Comparison of ENCODE assay signal across 16 cellular contexts in genomic region chr14:45065951-45066350, GRCh38.
"Had no signal": no experiment of that assay in that cellular context is flagged by ENCODE, and none has a peak within 500 bp of the region (broad histone marks: within the 10 kb centered on the region; RNA-seq: fewer than 3 reads in every experiment).

No MANE protein-coding gene starts in this region.

- H3K36me3 ChIP-seq: ovary, WERI-Rb-1 had no signal

- H2AFZ ChIP-seq: neural progenitor cell had no signal

- ATAC-seq: activated CD8-positive, alpha-beta memory T cell treated with anti-CD3 and anti-CD28 coated beads, Interleukin-2, amount 10 ng/mL, durations not matched to agents 7 days and 5 days; left lung; stimulated activated naive CD8-positive, alpha-beta T cell treated with anti-CD3 and anti-CD28 coated beads, Interleukin-15, Interleukin-2, amounts not matched to agents 100 U/mL and 50 U/mL, for 24 hours; T-helper 17 cell had no signal

- H3K4me2 ChIP-seq: neural progenitor cell had no signal

- H3K27me3 Mint-ChIP-seq: activated CD4-positive, alpha-beta memory T cell treated with anti-CD3 and anti-CD28 coated beads for 36 hours; activated CD8-positive, alpha-beta memory T cell treated with anti-CD3 and anti-CD28 coated beads, Interleukin-2, amount 10 ng/mL, durations not matched to agents 7 days and 5 days; activated naive CD4-positive, alpha-beta T cell treated with anti-CD3 and anti-CD28 coated beads, Interleukin-2, amount 10 ng/mL, durations not matched to agents 7 days and 5 days; T-helper 17 cell; type B pancreatic cell had no signal

- H3K27me3 ChIP-seq: ascending aorta, left lung, neural progenitor cell, ovary had no signal

- H3K4me3 Mint-ChIP-seq: activated CD4-positive, alpha-beta memory T cell treated with anti-CD3 and anti-CD28 coated beads for 36 hours; activated CD8-positive, alpha-beta memory T cell treated with anti-CD3 and anti-CD28 coated beads, Interleukin-2, amount 10 ng/mL, durations not matched to agents 7 days and 5 days; activated naive CD4-positive, alpha-beta T cell treated with anti-CD3 and anti-CD28 coated beads, Interleukin-2, amount 10 ng/mL, durations not matched to agents 7 days and 5 days; endodermal cell; neural progenitor cell; T-helper 17 cell; type B pancreatic cell had no signal

- H3K27ac ChIP-seq: ascending aorta, left lung, neural progenitor cell, ovary, WERI-Rb-1 had no signal

- DNase-seq: activated CD4-positive, alpha-beta memory T cell treated with anti-CD3 and anti-CD28 coated beads for 36 hours; activated CD8-positive, alpha-beta memory T cell treated with anti-CD3 and anti-CD28 coated beads, Interleukin-2, amount 10 ng/mL, durations not matched to agents 7 days and 5 days; activated naive CD4-positive, alpha-beta T cell treated with anti-CD3 and anti-CD28 coated beads, Interleukin-2, amount 10 ng/mL, durations not matched to agents 7 days and 5 days; activated T-cell treated with anti-CD3 and anti-CD28 coated beads, Interleukin-2, amount 50 U/mL, for 1 hour; endodermal cell; hippocampal formation; kidney; left lung; mesendoderm; ovary; stimulated activated naive CD8-positive, alpha-beta T cell treated with anti-CD3 and anti-CD28 coated beads, Interleukin-15, Interleukin-2, amounts not matched to agents 100 U/mL and 50 U/mL, for 24 hours; T-helper 17 cell; WERI-Rb-1 had no signal

- H3K9me3 Mint-ChIP-seq: activated CD4-positive, alpha-beta memory T cell treated with anti-CD3 and anti-CD28 coated beads for 36 hours; activated naive CD4-positive, alpha-beta T cell treated with anti-CD3 and anti-CD28 coated beads, Interleukin-2, amount 10 ng/mL, durations not matched to agents 7 days and 5 days; neural progenitor cell; type B pancreatic cell had no signal

- H3K4me1 ChIP-seq: ascending aorta, left lung, neural progenitor cell had no signal

- H3K4me1 Mint-ChIP-seq: activated naive CD4-positive, alpha-beta T cell treated with anti-CD3 and anti-CD28 coated beads, Interleukin-2, amount 10 ng/mL, durations not matched to agents 7 days and 5 days; neural progenitor cell had no signal

- H3K9me3 ChIP-seq: ascending aorta, left lung, ovary had no signal

- H3K9ac ChIP-seq: neural progenitor cell had no signal

- H3K27ac Mint-ChIP-seq: activated CD4-positive, alpha-beta memory T cell treated with anti-CD3 and anti-CD28 coated beads for 36 hours; activated CD8-positive, alpha-beta memory T cell treated with anti-CD3 and anti-CD28 coated beads, Interleukin-2, amount 10 ng/mL, durations not matched to agents 7 days and 5 days; activated naive CD4-positive, alpha-beta T cell treated with anti-CD3 and anti-CD28 coated beads, Interleukin-2, amount 10 ng/mL, durations not matched to agents 7 days and 5 days; endodermal cell; neural progenitor cell; T-helper 17 cell; type B pancreatic cell had no signal

- H3K4me3 ChIP-seq: ascending aorta, left lung, neural progenitor cell, ovary had no signal
